In genomic region chr2:186551323-186552050, GRCh38 we compare ENCODE assay signal across 32 cellular contexts. TPM values are rescaled to one million over a fixed set of nuclear protein-coding genes. Genes with fewer than 3 reads are reported as not detected.
DNase-seq lines count a peak whose midpoint lies in the region; ATAC-seq, FAIRE-seq and TF ChIP-seq lines count a peak whose summit lies in the region.
"Had no signal": no experiment of that assay in that cellular context is flagged by ENCODE, and none has a peak within 500 bp of the region (broad histone marks: within the 10 kb centered on the region; RNA-seq: fewer than 3 reads in every experiment).

No MANE protein-coding gene starts in this region.

- TF ChIP-seq CTCF in SK-N-SH (IDR thresholded peaks at IDR 0.05) (no peak), brain microvascular endothelial cell (IDR thresholded peaks at IDR 0.05; ENCODE audit: low read depth, low read length, missing control alignments) (no peak), smooth muscle cell (IDR thresholded peaks at IDR 0.05; ENCODE audit: borderline replicate concordance, insufficient read depth, poor library complexity, severe bottlenecking) (no peak), CD14-positive monocyte (IDR thresholded peaks at IDR 0.05) (no peak), D721Med (IDR thresholded peaks at IDR 0.05; ENCODE audit: insufficient read depth, missing control alignments) (no peak)

- H3K9me2 ChIP-seq in SK-N-SH: no peaks in the 10 kb centered on the region

- no peaks in the 10 kb centered on the region for H3F3A ChIP-seq in SK-N-SH (replicated peaks; ENCODE audit: insufficient read depth)
- peaks cover 5% of the 10 kb centered on the region for H3F3A ChIP-seq in smooth muscle cell (ENCODE audit: low read depth)

- H3K27ac Mint-ChIP-seq in CD14-positive monocyte: no peak overlapping the region
- H3K27ac Mint-ChIP-seq: activated CD4-positive, alpha-beta memory T cell treated with anti-CD3 and anti-CD28 coated beads for 36 hours; activated naive CD4-positive, alpha-beta T cell treated with anti-CD3 and anti-CD28 coated beads, Interleukin-2, amount 50 U/mL, for 24 hours; progenitor cell of endocrine pancreas had no signal

- peaks cover 0 to 4% (median 2%) of the 10 kb centered on the region in 7 donors for H3K9me3 Mint-ChIP-seq in CD14-positive monocyte
- H3K9me3 Mint-ChIP-seq: activated CD4-positive, alpha-beta memory T cell treated with anti-CD3 and anti-CD28 coated beads for 36 hours; activated naive CD4-positive, alpha-beta T cell treated with anti-CD3 and anti-CD28 coated beads, Interleukin-2, amount 50 U/mL, for 24 hours had no signal

- no peak for TF ChIP-seq RAD21 in SK-N-SH (IDR thresholded peaks at IDR 0.05; ENCODE audit: low read length)

- H3K4me2 ChIP-seq in SK-N-SH: no peak overlapping the region
- peak overlapping the region; percentile 72 for H3K4me2 ChIP-seq in smooth muscle cell

- no peaks in the 10 kb centered on the region for H3K27me3 ChIP-seq in SK-N-SH (ENCODE audit: insufficient read depth)
- no peaks in the 10 kb centered on the region for H3K27me3 ChIP-seq in brain microvascular endothelial cell (replicated peaks)
- H3K27me3 ChIP-seq in smooth muscle cell (ENCODE audit: low read depth): no peaks in the 10 kb centered on the region
- H3K27me3 ChIP-seq: foreskin keratinocyte, heart right ventricle, MG63, SJCRH30, testis, vagina had no signal

- H3K4me1 ChIP-seq in SK-N-SH (ENCODE audit: control insufficient read depth in 1 of 2, insufficient read depth in 2 of 2, low read depth in 1 of 2, low read length in 1 of 2) (peaks cover 0 to 16% of the 10 kb centered on the region in 2 experiments; a peak in 1 of 4 replicates), smooth muscle cell (ENCODE audit: low read depth) (peaks cover 16% of the 10 kb centered on the region)
- H3K4me1 ChIP-seq: testis, vagina had no signal

- no peaks in the 10 kb centered on the region for H4K20me1 ChIP-seq in SK-N-SH (ENCODE audit: insufficient read depth)
- H4K20me1 ChIP-seq in smooth muscle cell (ENCODE audit: low read depth): no peaks in the 10 kb centered on the region

- FAIRE-seq in D721Med (lab: Jason Lieb, UNC): no peak
- FAIRE-seq: endothelial cell of umbilical vein, GM19239 had no signal

- ATAC-seq in SK-N-SH treated with all-trans-retinoic acid at 6 μM for 48 hours: no peak
- no peak for ATAC-seq in HG03039 (IDR thresholded peaks at IDR 0.05; ENCODE audit: unreplicated experiment)
- ATAC-seq: activated CD4-positive, CD25-positive, alpha-beta regulatory T cell treated with anti-CD3 and anti-CD28 coated beads, Interleukin-2, amount 50 U/mL, for 24 hours; foreskin keratinocyte; heart right ventricle; stimulated activated naive CD8-positive, alpha-beta T cell treated with anti-CD3 and anti-CD28 coated beads, Interleukin-15, Interleukin-2, amounts not matched to agents 100 U/mL and 50 U/mL, for 24 hours had no signal

- DNase-seq in SK-N-SH: no peak
- peak; percentile 72 for DNase-seq in brain microvascular endothelial cell
- peak; percentile 52 for DNase-seq in iris pigment epithelial cell (ENCODE audit: low read depth)
- DNase-seq in smooth muscle cell (lab: John Stamatoyannopoulos, UW; ENCODE audit: unreplicated experiment): no peak
- no peak for DNase-seq in CD14-positive monocyte (ENCODE audit: low spot score)
- DNase-seq in D721Med (ENCODE audit: insufficient read length, low spot score): no peak
- DNase-seq: activated CD4-positive, alpha-beta memory T cell treated with anti-CD3 and anti-CD28 coated beads for 36 hours; activated CD8-positive, alpha-beta memory T cell treated with anti-CD3 and anti-CD28 coated beads, Interleukin-2, amount 50 U/mL, for 48 hours; cerebellar nuclear complex; DMS53; foreskin keratinocyte; GDM1; HCEC 1CT; heart right ventricle; KG1; MG63; NCI-H1436 treated with DMSO at 0.1 percent for 48 hours; NCI-H2107; NCI-H748 treated with DMSO at 0.1 percent for 48 hours; SJCRH30; stimulated activated naive CD8-positive, alpha-beta T cell treated with anti-CD3 and anti-CD28 coated beads, Interleukin-15, Interleukin-2, amounts not matched to agents 100 U/mL and 50 U/mL, for 24 hours; T-helper 1 cell; testis had no signal

- CTCF ChIA-PET in SK-N-SH (lab: Yijun Ruan, JAX): no interaction called here

- no peaks in the 10 kb centered on the region for H3K36me3 Mint-ChIP-seq in CD14-positive monocyte
- H3K36me3 Mint-ChIP-seq: activated CD4-positive, alpha-beta memory T cell treated with anti-CD3 and anti-CD28 coated beads for 36 hours; activated naive CD4-positive, alpha-beta T cell treated with anti-CD3 and anti-CD28 coated beads, Interleukin-2, amount 50 U/mL, for 24 hours had no signal

- H3K9ac ChIP-seq in SK-N-SH (no peak overlapping the region), smooth muscle cell (ENCODE audit: low read depth) (no peak overlapping the region)

- in situ Hi-C loops in brain microvascular endothelial cell (cut with HindIII; ENCODE audit: low pct_ligation_motif_present, low sequenced_read_pairs): no loop called here

- no peaks in the 10 kb centered on the region for H3K9me3 ChIP-seq in SK-N-SH
- H3K9me3 ChIP-seq in smooth muscle cell (replicated peaks; ENCODE audit: low read depth): no peaks in the 10 kb centered on the region
- H3K9me3 ChIP-seq: heart right ventricle, MG63, testis, vagina had no signal

- intact Hi-C loops in CD14-positive monocyte (cut with micrococcal nuclease): loop anchor here in 1 of 2 donors (10.0 kb wide), 1 partner anchor 53 kb away; no protein-coding TSS in a partner anchor

- WGBS in SK-N-SH (ENCODE audit: low lambda C conversion rate): 89% methylated on average over 8 of the region's 8 CpGs
- 28% methylated on average over 8 of the region's 8 CpGs for WGBS in smooth muscle cell (ENCODE audit: low lambda C conversion rate)

- H3K79me2 ChIP-seq in SK-N-SH (ENCODE audit: insufficient read depth) (no peaks in the 10 kb centered on the region), smooth muscle cell (ENCODE audit: low read depth) (no peaks in the 10 kb centered on the region)

- POLR2A ChIA-PET in SK-N-SH (lab: Yijun Ruan, JAX): no interaction called here

- no peak for TF ChIP-seq EP300 in SK-N-SH (IDR thresholded peaks at IDR 0.05; ENCODE audit: borderline replicate concordance in 1 of 2, low read depth in 1 of 2, low read length in 1 of 2)

- H3K4me1 Mint-ChIP-seq in CD14-positive monocyte: no peaks in the 10 kb centered on the region
- H3K4me1 Mint-ChIP-seq: activated naive CD4-positive, alpha-beta T cell treated with anti-CD3 and anti-CD28 coated beads, Interleukin-2, amount 50 U/mL, for 24 hours had no signal

- H3K27me3 Mint-ChIP-seq in CD14-positive monocyte (ENCODE audit: low read depth in 3 of 3): no peaks in the 10 kb centered on the region
- H3K27me3 Mint-ChIP-seq: activated CD4-positive, alpha-beta memory T cell treated with anti-CD3 and anti-CD28 coated beads for 36 hours; progenitor cell of endocrine pancreas had no signal

- no peaks in the 10 kb centered on the region for H3K36me3 ChIP-seq in SK-N-SH (replicated peaks in 1 of 2; ENCODE audit: control insufficient read depth in 1 of 2, insufficient read depth in 2 of 2, low read length in 1 of 2)
- H3K36me3 ChIP-seq in brain microvascular endothelial cell (replicated peaks): no peaks in the 10 kb centered on the region
- H3K36me3 ChIP-seq in smooth muscle cell (ENCODE audit: low read depth): no peaks in the 10 kb centered on the region
- H3K36me3 ChIP-seq: heart right ventricle, MG63, SJCRH30, vagina had no signal

- no peak overlapping the region for H3K4me3 ChIP-seq in SK-N-SH (ENCODE audit: low read depth in 2 of 2, low read length in 1 of 2)
- no peak overlapping the region for H3K4me3 ChIP-seq in brain microvascular endothelial cell (ENCODE audit: low read depth, low read length)
- no peak overlapping the region for H3K4me3 ChIP-seq in smooth muscle cell
- H3K4me3 ChIP-seq: heart right ventricle, MG63, SJCRH30, testis, vagina had no signal

- no peak overlapping the region for H3K4me3 Mint-ChIP-seq in CD14-positive monocyte
- H3K4me3 Mint-ChIP-seq: activated CD4-positive, alpha-beta memory T cell treated with anti-CD3 and anti-CD28 coated beads for 36 hours; activated naive CD4-positive, alpha-beta T cell treated with anti-CD3 and anti-CD28 coated beads, Interleukin-2, amount 50 U/mL, for 24 hours had no signal

- H2AFZ ChIP-seq in SK-N-SH (ENCODE audit: low read depth) (0 out of 2 replicates have a peak overlapping the region, but pooled peaks have one; percentile 19), smooth muscle cell (ENCODE audit: low read depth) (no peak overlapping the region)

- H3K27ac ChIP-seq in SK-N-SH (ENCODE audit: low read depth in 2 of 2, low read length in 1 of 2) (no peak overlapping the region), brain microvascular endothelial cell (no peak overlapping the region), smooth muscle cell (ENCODE audit: low read depth) (peak overlapping the region; percentile 56)
- H3K27ac ChIP-seq: 22Rv1, foreskin keratinocyte, heart right ventricle, SJCRH30, testis, vagina had no signal

TF ChIP-seq in SK-N-SH, 30 proteins besides CTCF, POLR2A, EP300 and RAD21 (continues in another document):
- TF ChIP-seq TAF1 (IDR thresholded peaks at IDR 0.05; ENCODE audit: borderline replicate concordance, low read depth, low read length): no peak
- no peak for TF ChIP-seq PBX3 (IDR thresholded peaks at IDR 0.05)

TF ChIP-seq in SK-N-SH treated with all-trans-retinoic acid at 6 μM for 48 hours, 23 proteins besides CTCF, POLR2A, EP300 and RAD21:
- TF ChIP-seq ZFP3 (CRISPR knock-in tag; IDR thresholded peaks at IDR 0.05) (no peak), OSR1 (CRISPR knock-in tag; IDR thresholded peaks at IDR 0.05) (no peak), ZC3H10 (CRISPR knock-in tag; IDR thresholded peaks at IDR 0.05) (no peak), TCF4 (CRISPR knock-in tag; IDR thresholded peaks at IDR 0.05; ENCODE audit: borderline replicate concordance) (no peak), SNAI2 (CRISPR knock-in tag; IDR thresholded peaks at IDR 0.05) (no peak), CREB5 (CRISPR knock-in tag; IDR thresholded peaks at IDR 0.05; ENCODE audit: low read depth) (no peak), ZFP30 (CRISPR knock-in tag; IDR thresholded peaks at IDR 0.05) (no peak)

RNA-seq across cellular contexts. Expression of gene ITGAV, which starts 38.4 kb away (rescaled TPM):
- polyA plus RNA-seq in SK-N-SH (2012; rRNA removed) (24.3 and 35.1 TPM in 2 replicates), smooth muscle cell (70.8 and 78.3 TPM in 2 replicates), CD14-positive monocyte (1 to 10 TPM; 4.9 to 6.0 TPM)
- 32.8 and 37.3 TPM in 2 replicates for polyA plus RNA-seq in SK-N-SH (2012; cell fraction: cytosol; rRNA removed)
- 25.5 and 54.6 TPM in 2 replicates for polyA plus RNA-seq in SK-N-SH (2012; cell fraction: nucleus; rRNA removed)
- total RNA-seq in smooth muscle cell: 360 and 467 TPM in 2 replicates

Comparison
In these comparisons a context has a peak if more than half of its experiments do, and no peak if none do; other contexts are left out.
1. DNase-seq: peak in brain microvascular endothelial cell (single experiment) and iris pigment epithelial cell (single experiment); none in SK-N-SH (single experiment), smooth muscle cell (single experiment), CD14-positive monocyte (single experiment) and D721Med (single experiment).